Comparison of ENCODE assay signal across 9 cellular contexts in genomic region chr21:34885125-34885524, GRCh38.
DNase-seq lines count a peak whose midpoint lies in the region; TF ChIP-seq lines count a peak whose summit lies in the region.
"Had no signal": no experiment of that assay in that cellular context is flagged by ENCODE, and none has a peak within 500 bp of the region (broad histone marks: within the 10 kb centered on the region; RNA-seq: fewer than 3 reads in every experiment).

No MANE protein-coding gene starts in this region.

- WGBS in sigmoid colon, 2 donors, result 9 to 44% methylated on average over 6 of the region's 6 CpGs

- intact Hi-C loops in sigmoid colon (cut with DNase I) (loop anchor here (5.0 kb wide), 3 partner anchors 88 to 957 kb away; no protein-coding TSS in a partner anchor), OCI-LY7 (cut with micrococcal nuclease; ENCODE audit: unreplicated experiment) (loop anchor here (5.0 kb wide), 1 partner anchor 138 kb away; no protein-coding TSS in a partner anchor)

- no TSS peak for BruUV-seq in OCI-LY7 (replicated peaks; lab: Mats Ljungman, UMichigan)

- H3K9me2 ChIP-seq in OCI-LY7 (ENCODE audit: insufficient read depth, low read length), result no peaks in the 10 kb centered on the region

- H3K9me3 ChIP-seq in HAP-1, result no peaks in the 10 kb centered on the region
- H3K9me3 ChIP-seq in sigmoid colon, result no peaks in the 10 kb centered on the region
- no peaks in the 10 kb centered on the region for H3K9me3 ChIP-seq in OCI-LY7 (ENCODE audit: low read length)

- peak in 1 of 2 experiments; percentile 23 for DNase-seq in HAP-1 (ENCODE audit: low spot score in 2 of 2)
- DNase-seq in RKO (ENCODE audit: low spot score), result peak; percentile 60
- no peak for DNase-seq in epithelial cell of proximal tubule (ENCODE audit: low read depth)
- DNase-seq in sigmoid colon, result no peak
- DNase-seq in OCI-LY7 (ENCODE audit: low spot score), result no peak
- no peak for DNase-seq in COLO829 (ENCODE audit: low spot score)
- no peak for DNase-seq in NCI-H1694 treated with DMSO at 0.1 percent for 48 hours (lab: John Stamatoyannopoulos, UW)
- no peak for DNase-seq in GF-D8 (lab: John Stamatoyannopoulos, UW)
- DNase-seq: activated CD4-positive, alpha-beta T cell treated with anti-CD3 and anti-CD28 coated beads for 4 hours had no signal

- in situ Hi-C loops in HAP-1 (cut with MboI; ENCODE audit: low sequenced_read_pairs), result loop anchor here (10.0 to 25.0 kb wide), 4 partner anchors 60 to 952 kb away; partner anchors contain the start of gene RCAN1

- peaks cover 29% of the 10 kb centered on the region; the same call in 1 of the 2 replicates for H4K20me1 ChIP-seq in OCI-LY7 (ENCODE audit: insufficient read depth, low read length)

- TF ChIP-seq CTCF in epithelial cell of proximal tubule (conservative IDR thresholded peaks at IDR 0.05; ENCODE audit: low read depth, low read length), result no peak
- TF ChIP-seq CTCF in sigmoid colon (IDR thresholded peaks at IDR 0.05), result no peak
- no peak for TF ChIP-seq CTCF in OCI-LY7 (conservative IDR thresholded peaks at IDR 0.05; ENCODE audit: low read length)

- H3K4me3 ChIP-seq in HAP-1 (peak overlapping the region; percentile 54), epithelial cell of proximal tubule (ENCODE audit: low read depth, low read length) (peak overlapping the region; percentile 92), sigmoid colon (peak overlapping the region in 2 of 4 donors; percentile 79 to 81), OCI-LY7 (ENCODE audit: low read depth, low read length, poor library complexity, severe bottlenecking) (no peak overlapping the region)

- no peaks in the 10 kb centered on the region; the same call in 1 of the 2 replicates for H3K79me2 ChIP-seq in OCI-LY7 (ENCODE audit: insufficient read depth, low read depth, low read length)

- H3K36me3 ChIP-seq in HAP-1 (replicated peaks) (no peaks in the 10 kb centered on the region), sigmoid colon (peaks cover 0 to 3% (median 0%) of the 10 kb centered on the region in 4 donors), OCI-LY7 (ENCODE audit: insufficient read depth, low read length) (peaks cover 20% of the 10 kb centered on the region; the same call in 1 of the 2 replicates)

- no peak for TF ChIP-seq EP300 in sigmoid colon (IDR thresholded peaks at IDR 0.05)

- H2AFZ ChIP-seq in OCI-LY7 (ENCODE audit: low read length), result no peak overlapping the region

- CTCF ChIA-PET in OCI-LY7 (lab: Charles Lee; ENCODE audit: unreplicated experiment), result no interaction called here

- POLR2A ChIA-PET in OCI-LY7 (lab: Charles Lee), result no interaction called here

- TF ChIP-seq POLR2A in sigmoid colon (IDR thresholded peaks at IDR 0.05), result no peak

- H3K4me2 ChIP-seq in OCI-LY7 (ENCODE audit: low read length), result no peak overlapping the region; the same call in 1 of the 2 replicates

- peaks cover 32% of the 10 kb centered on the region for H3K4me1 ChIP-seq in HAP-1
- peaks cover 0 to 35% (median 32%) of the 10 kb centered on the region in 4 donors for H3K4me1 ChIP-seq in sigmoid colon
- H3K4me1 ChIP-seq in OCI-LY7 (ENCODE audit: insufficient read depth, low read length, poor library complexity, severe bottlenecking), result peaks cover 38% of the 10 kb centered on the region

- H3K27ac ChIP-seq in sigmoid colon, result peak overlapping the region in 3 of 4 donors; percentile 15 to 93 (median 62)
- no peak overlapping the region for H3K27ac ChIP-seq in OCI-LY7 (ENCODE audit: low read depth, low read length, poor library complexity, severe bottlenecking)

- H3K27me3 ChIP-seq in HAP-1 (ENCODE audit: low read depth), result no peaks in the 10 kb centered on the region
- peaks cover 7 to 42% (median 21%) of the 10 kb centered on the region in 3 donors for H3K27me3 ChIP-seq in sigmoid colon
